ENCODE assay signal across 8 cellular contexts in the genomic region with DNA sequence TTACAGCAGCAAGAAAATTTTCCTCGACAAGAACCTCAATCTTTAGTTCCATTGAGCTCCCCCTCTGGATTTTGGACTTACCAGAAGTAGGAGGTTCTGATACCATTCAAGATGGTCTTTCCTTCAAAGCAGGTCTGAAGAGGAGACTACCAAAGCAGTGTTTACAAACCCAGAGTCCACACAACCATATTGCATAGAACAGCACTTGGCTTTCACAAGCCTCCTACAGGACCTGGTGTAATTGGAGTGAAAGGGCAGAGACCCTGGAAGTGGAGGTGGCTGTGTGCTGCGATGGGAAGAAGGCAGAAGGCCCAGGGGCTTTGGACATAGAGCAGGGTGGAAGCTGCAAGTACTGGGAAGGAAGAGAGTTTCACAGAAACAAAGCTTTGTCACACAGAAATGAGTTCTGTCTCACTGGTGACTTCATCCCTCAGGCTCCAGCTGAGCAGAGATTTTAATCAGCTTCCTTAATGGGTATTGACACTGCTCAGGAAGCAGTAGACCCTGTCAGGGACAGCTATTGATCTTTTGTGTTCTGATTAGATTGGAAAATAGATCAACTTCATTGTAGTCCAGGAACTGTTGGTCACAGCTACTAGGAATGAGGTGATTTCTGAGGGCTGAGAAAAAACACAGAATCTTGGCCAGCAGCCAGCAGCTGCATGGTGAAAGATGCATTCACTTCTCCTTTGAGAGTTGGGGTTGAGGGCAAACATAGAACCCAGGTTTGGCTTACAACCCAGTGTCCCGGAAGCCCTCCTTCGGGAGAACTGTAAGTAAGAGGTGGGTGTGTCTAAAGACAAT.
A peak's percentile ranks its signal among the peaks of the same experiment; 100 is the strongest.
DNase-seq lines count a peak whose midpoint lies in the region; ATAC-seq and TF ChIP-seq lines count a peak whose summit lies in the region.

No MANE protein-coding gene starts in this region.

- no peak for TF ChIP-seq EP300 in esophagus muscularis mucosa (IDR thresholded peaks at IDR 0.05)

- no peaks in the 10 kb centered on the region for H3K9me3 Mint-ChIP-seq in activated naive CD4-positive, alpha-beta T cell treated with anti-CD3 and anti-CD28 coated beads for 36 hours

- peaks cover 5 to 37% (median 35%) of the 10 kb centered on the region in 4 donors for H3K36me3 ChIP-seq in esophagus muscularis mucosa

- no peaks in the 10 kb centered on the region for H3K27me3 Mint-ChIP-seq in activated naive CD4-positive, alpha-beta T cell treated with anti-CD3 and anti-CD28 coated beads for 36 hours (ENCODE audit: low read depth)

- H3K27me3 ChIP-seq in esophagus muscularis mucosa: peaks cover 0 to 4% (median 0%) of the 10 kb centered on the region in 4 donors

- H3K27ac ChIP-seq in esophagus muscularis mucosa (replicated peaks in 1 of 4): peak overlapping the region; percentile 83 to 86 (median 84)

- no peak for TF ChIP-seq POLR2A in esophagus muscularis mucosa (IDR thresholded peaks at IDR 0.05; ENCODE audit: low read depth)

- H3K9me3 ChIP-seq in esophagus muscularis mucosa: no peaks in the 10 kb centered on the region

- H3K4me3 ChIP-seq in esophagus muscularis mucosa: no peak overlapping the region

- DNase-seq in NCI-H69 (lab: John Stamatoyannopoulos, UW) (peak; percentile 75), esophagus muscularis mucosa (ENCODE audit: extremely low spot score) (no peak), renal cortical epithelial cell (ENCODE audit: low read depth) (peak; percentile 54), AG08395 (ENCODE audit: low spot score) (no peak)
- no peak for DNase-seq in activated naive CD4-positive, alpha-beta T cell treated with anti-CD3 and anti-CD28 coated beads for 36 hours

- ATAC-seq in GM18511 (IDR thresholded peaks at IDR 0.05; ENCODE audit: unreplicated experiment): peak; percentile 50
- ATAC-seq in HG03097 (IDR thresholded peaks at IDR 0.05; ENCODE audit: low FRiP score, unreplicated experiment): no peak
- ATAC-seq in GM18502 (IDR thresholded peaks at IDR 0.05; ENCODE audit: poor library complexity, unreplicated experiment): no peak

- no peak for TF ChIP-seq CTCF in esophagus muscularis mucosa (IDR thresholded peaks at IDR 0.05)

- no peaks in the 10 kb centered on the region for H3K4me1 Mint-ChIP-seq in activated naive CD4-positive, alpha-beta T cell treated with anti-CD3 and anti-CD28 coated beads for 36 hours (ENCODE audit: low read depth)

- H3K36me3 Mint-ChIP-seq in activated naive CD4-positive, alpha-beta T cell treated with anti-CD3 and anti-CD28 coated beads for 36 hours (ENCODE audit: low read depth): peaks cover 4% of the 10 kb centered on the region

- H3K4me3 Mint-ChIP-seq in activated naive CD4-positive, alpha-beta T cell treated with anti-CD3 and anti-CD28 coated beads for 36 hours: no peak overlapping the region

- CTCF ChIA-PET in activated naive CD4-positive, alpha-beta T cell treated with anti-CD3 and anti-CD28 coated beads for 36 hours (lab: Charles Lee): interaction anchor here (1.4 to 1.7 kb wide), 3 partner anchors 14 to 24 kb away, joined by 4 to 6 read pairs (median 5); no protein-coding TSS in a partner anchor

- H3K27ac Mint-ChIP-seq in activated naive CD4-positive, alpha-beta T cell treated with anti-CD3 and anti-CD28 coated beads for 36 hours: no peak overlapping the region

- intact Hi-C loops in esophagus muscularis mucosa (cut with DNase I): no loop called here
- intact Hi-C loops in activated naive CD4-positive, alpha-beta T cell treated with anti-CD3 and anti-CD28 coated beads for 36 hours (cut with micrococcal nuclease): no loop called here

- peaks cover 65 to 88% (median 69%) of the 10 kb centered on the region in 4 donors for H3K4me1 ChIP-seq in esophagus muscularis mucosa

- WGBS in esophagus muscularis mucosa: 40% methylated on average over 4 of the region's 4 CpGs

Comparison
In these comparisons a context has a peak if more than half of its experiments do, and no peak if none do; other contexts are left out.
1. DNase-seq: peak in NCI-H69 (single experiment) and renal cortical epithelial cell (single experiment); none in esophagus muscularis mucosa (single experiment), AG08395 (single experiment) and activated naive CD4-positive, alpha-beta T cell treated with anti-CD3 and anti-CD28 coated beads for 36 hours (single experiment).